Comparison of ENCODE assay signal across 25 cellular contexts in genomic region chr1:180381184-180381580, GRCh38.
"Had no signal": no experiment of that assay in that cellular context is flagged by ENCODE, and none has a peak within 500 bp of the region (broad histone marks: within the 10 kb centered on the region; RNA-seq: fewer than 3 reads in every experiment).

No MANE protein-coding gene starts in this region.

- H3K9ac ChIP-seq: KMS-11, SK-N-SH had no signal

- H3K27me3 Mint-ChIP-seq: IgD-negative memory B cell had no signal

- H3K27ac ChIP-seq: HL-60, KMS-11, RWPE1 had no signal

- DNase-seq: Kasumi-1; MM.1S; NCI-H1092 treated with DMSO at 0.1 percent for 48 hours; NCI-H1436; NCI-H187; NCI-H2029; NCI-H2081 treated with DMSO at 0.1 percent for 48 hours; NCI-H2171; NCI-H226; NCI-H446; NCI-H510A; NCI-H524 treated with DMSO at 0.1 percent for 48 hours; NCI-H69; NCI-H774; NK-92 treated with Interleukin-12 subunit alpha and Interleukin-12 subunit beta, amount 100 ng/mL, for 24 hours; PC-3; SHP77; SK-N-SH had no signal

- H3K4me3 ChIP-seq: K562 had no signal

- H3K4me2 ChIP-seq: KMS-11, SK-N-SH had no signal

- FAIRE-seq: HTR-8/SVneo, K562 had no signal

- ATAC-seq: K562, Panc1, PC-3 had no signal

- H3K27ac Mint-ChIP-seq: IgD-negative memory B cell had no signal
